In genomic region chr2:22907330-22907729, GRCh38 we compare ENCODE assay signal across 1 cellular context.
TF ChIP-seq lines count a peak whose summit lies in the region.

No MANE protein-coding gene starts in this region.

TF ChIP-seq in GM23338, 12 proteins besides CTCF, POLR2A, EP300 and RAD21 (continued from another document):
- no peak for TF ChIP-seq ZNF462 (CRISPR knock-in tag; IDR thresholded peaks at IDR 0.05)
- TF ChIP-seq REST (IDR thresholded peaks at IDR 0.05; ENCODE audit: unreplicated experiment): no peak
- TF ChIP-seq ZNF114 (CRISPR knock-in tag; IDR thresholded peaks at IDR 0.05): no peak
- TF ChIP-seq CREB1 (CRISPR knock-in tag; IDR thresholded peaks at IDR 0.05; ENCODE audit: low read depth): no peak
- no peak for TF ChIP-seq POLR2AphosphoS5 (IDR thresholded peaks at IDR 0.05; ENCODE audit: low read depth)
- TF ChIP-seq ETS1 (IDR thresholded peaks at IDR 0.05): no peak
- TF ChIP-seq NANOG (IDR thresholded peaks at IDR 0.05; ENCODE audit: borderline replicate concordance): no peak
- TF ChIP-seq ZNF331 (CRISPR knock-in tag; IDR thresholded peaks at IDR 0.05; ENCODE audit: low read depth): no peak
- TF ChIP-seq EZH2phosphoT487 (IDR thresholded peaks at IDR 0.05; ENCODE audit: unreplicated experiment): no peak
- TF ChIP-seq EZH2 (IDR thresholded peaks at IDR 0.05; ENCODE audit: low read depth, unreplicated experiment): no peak
- TF ChIP-seq STAT1 (IDR thresholded peaks at IDR 0.05; ENCODE audit: unreplicated experiment): no peak
